8 cellular contexts compared by ENCODE assay signal in the genomic region with DNA sequence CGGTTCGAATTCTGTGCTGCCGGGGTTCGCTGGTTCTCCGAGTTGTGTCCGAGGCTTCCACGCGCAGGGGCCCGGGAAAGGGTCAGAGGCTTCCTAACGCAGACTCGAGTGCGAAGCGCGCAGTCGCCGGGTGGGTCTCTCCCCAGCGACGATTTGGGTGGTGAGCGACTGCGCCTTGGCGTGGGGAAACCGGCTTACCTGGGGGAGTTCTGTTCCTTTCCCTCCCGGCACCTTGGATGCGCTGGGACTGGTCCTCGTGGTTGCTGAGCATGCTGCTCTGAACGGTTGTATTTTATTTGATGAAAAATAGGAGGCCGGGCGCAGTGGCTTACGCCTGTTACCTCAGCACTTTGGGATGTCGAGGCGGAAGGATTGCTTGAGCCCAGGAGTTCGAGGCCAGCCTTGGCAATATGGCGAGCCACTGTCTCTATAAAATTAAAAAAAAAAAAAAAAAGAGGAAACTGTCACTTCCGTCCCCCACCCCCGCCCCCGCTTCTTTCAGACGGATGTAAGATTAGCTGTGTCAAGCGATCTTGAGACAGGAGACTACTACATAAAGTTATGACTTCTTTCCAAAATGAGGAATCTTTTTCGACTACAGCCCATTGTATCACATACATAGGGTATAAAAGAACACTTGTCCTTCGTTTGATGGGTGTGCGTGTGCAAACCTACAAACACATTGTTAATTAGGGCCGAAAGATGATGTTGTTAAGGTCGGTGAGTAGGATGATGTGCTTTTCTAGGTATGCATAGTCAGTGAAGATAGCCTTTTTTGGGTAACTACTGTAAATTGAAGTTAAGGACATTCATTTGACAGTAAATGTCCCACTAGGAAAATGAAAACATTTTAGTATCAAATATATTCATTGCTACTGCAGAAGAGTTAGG. TPM values are rescaled to one million over a fixed set of nuclear protein-coding genes. Genes with fewer than 3 reads are reported as not detected.
DNase-seq lines count a peak whose midpoint lies in the region; ATAC-seq, FAIRE-seq and TF ChIP-seq lines count a peak whose summit lies in the region.

TSS of gene CCDC18 (plus strand) at position 2 of the 891 bp plus-strand sequence. CDS start 2,638 bp downstream, outside the sequence.

- TF ChIP-seq CTCF in A549 (IDR thresholded peaks at IDR 0.05) (no peak), GM10248 (IDR thresholded peaks at IDR 0.05; ENCODE audit: control extremely low read depth, extremely low read depth, low read depth, missing control alignments) (no peak)

- CTCF ChIA-PET in A549 (lab: Yijun Ruan, JAX), result interaction anchor here (0.6 kb wide), 1 partner anchor 113 kb away, joined by 3 read pairs; no protein-coding TSS in a partner anchor
- CTCF ChIA-PET in GM10248 (lab: Yijun Ruan, JAX), result interaction anchor here (1.0 to 1.5 kb wide), 2 partner anchors 9 to 123 kb away, joined by 4 to 5 read pairs; no protein-coding TSS in a partner anchor

- DNase-seq in A549 (ENCODE audit: low read depth in 1 of 2, low spot score in 1 of 2) (peak in 1 of 2 experiments; percentile 64), GM10248 (ENCODE audit: extremely low spot score) (peak; percentile 67), RPMI8226 (peak; percentile 66), amniotic epithelial cell (ENCODE audit: low read depth) (peak; percentile 39), dedifferentiated amniotic fluid mesenchymal stem cell (ENCODE audit: extremely low spot score) (no peak)
- peak; percentile 32 to 34 for DNase-seq in stimulated activated CD8-positive, alpha-beta memory T cell treated with anti-CD3 and anti-CD28 coated beads, Interleukin-15, amount 100 ng/mL, for 48 hours (ENCODE audit: low read depth in 2 of 2)

- no peak for FAIRE-seq in A549 (lab: Jason Lieb, UNC)

- H3K27me3 ChIP-seq in layer of hippocampus (ENCODE audit: control insufficient read depth, insufficient read depth, low read length), result no peaks in the 10 kb centered on the region

- 5% methylated on average over 23 of the region's 43 CpGs for WGBS in A549 (ENCODE audit: missing lambda C conversion rate)

- peak in 1 of 2 experiments; percentile 31; a peak in 5 of 6 replicates for ATAC-seq in A549
- ATAC-seq in HG03045 (IDR thresholded peaks at IDR 0.05; ENCODE audit: unreplicated experiment), result peak; percentile 6

- TF ChIP-seq EP300 in A549 (IDR thresholded peaks at IDR 0.05), result no peak

- TF ChIP-seq RAD21 in A549 (conservative IDR thresholded peaks at IDR 0.05 in 1 of 2, IDR thresholded peaks at IDR 0.05 in 1 of 2), result no peak

- 0 out of 2 replicates have a peak, but pooled peaks have one; percentile 6 for TF ChIP-seq POLR2A in A549 (IDR thresholded peaks at IDR 0.05; ENCODE audit: low read length)

- H3K27ac ChIP-seq in A549 (peak within 1 kb of the TSS; percentile 81 to 94), layer of hippocampus (ENCODE audit: low read depth, low read length) (peak within 1 kb of the TSS; percentile 94)

- H3K4me2 ChIP-seq in A549, result peak within 1 kb of the TSS; percentile 92

- H3K4me1 ChIP-seq in A549, result peaks cover 34% of the 10 kb centered on the region; the same call in 2 of the 3 replicates

- H3K4me3 ChIP-seq in A549, result peak within 1 kb of the TSS; percentile 60

- POLR2A ChIA-PET in A549 (lab: Yijun Ruan, JAX), result no interaction called here
- POLR2A ChIA-PET in GM10248 (lab: Yijun Ruan, JAX), result interaction anchor here (0.6 to 0.7 kb wide), 4 partner anchors 44 to 665 kb away, joined by 3 to 9 read pairs (median 4); no protein-coding TSS in a partner anchor

- H3K9me3 ChIP-seq in A549, result no peaks in the 10 kb centered on the region

TF ChIP-seq in A549, 52 proteins besides CTCF, POLR2A, EP300 and RAD21:
- TF ChIP-seq ZFP36 (IDR thresholded peaks at IDR 0.05; ENCODE audit: borderline replicate concordance, partially characterized antibody), result no peak
- TF ChIP-seq KDM5A (IDR thresholded peaks at IDR 0.05), result 0 out of 2 replicates have a peak, but pooled peaks have one; percentile 38
- TF ChIP-seq HDAC2 (IDR thresholded peaks at IDR 0.05), result peak; percentile 88; the same call in 1 of the 2 replicates
- TF ChIP-seq, protein P1, sequence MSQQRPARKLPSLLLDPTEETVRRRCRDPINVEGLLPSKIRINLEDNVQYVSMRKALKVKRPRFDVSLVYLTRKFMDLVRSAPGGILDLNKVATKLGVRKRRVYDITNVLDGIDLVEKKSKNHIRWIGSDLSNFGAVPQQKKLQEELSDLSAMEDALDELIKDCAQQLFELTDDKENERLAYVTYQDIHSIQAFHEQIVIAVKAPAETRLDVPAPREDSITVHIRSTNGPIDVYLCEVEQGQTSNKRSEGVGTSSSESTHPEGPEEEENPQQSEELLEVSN (IDR thresholded peaks at IDR 0.05; ENCODE audit: borderline replicate concordance, low read depth), result peak; percentile 41; the same call in 1 of the 2 replicates

RNA-seq across cellular contexts. Expression of gene CCDC18, which starts in this region (rescaled TPM):
- 4.6 and 9.8 TPM in 2 replicates for polyA plus RNA-seq in A549 (2011; rRNA removed)
- 1.5 and 2.0 TPM in 2 replicates for polyA plus RNA-seq in A549 (2012; cell fraction: cytosol; rRNA removed)
- 1.7 and 1.8 TPM in 2 replicates for polyA plus RNA-seq in A549 (2012; cell fraction: nucleus; rRNA removed)
- polyA plus RNA-seq in A549 (2017; fragmentation: RNase III; extraction: RNeasy Plus Mini Kit Qiagen cat#74134 plus additional on column Dnase treatment), result 8.5 to 10.3 TPM (median 10.0 TPM) in 3 replicates
- 1.6 and 3.1 TPM in 2 replicates for polyA minus RNA-seq in A549 (2011; rRNA and poly(A)+ RNA removed)
